Comparison of ENCODE assay signal across 21 cellular contexts in the genomic region with DNA sequence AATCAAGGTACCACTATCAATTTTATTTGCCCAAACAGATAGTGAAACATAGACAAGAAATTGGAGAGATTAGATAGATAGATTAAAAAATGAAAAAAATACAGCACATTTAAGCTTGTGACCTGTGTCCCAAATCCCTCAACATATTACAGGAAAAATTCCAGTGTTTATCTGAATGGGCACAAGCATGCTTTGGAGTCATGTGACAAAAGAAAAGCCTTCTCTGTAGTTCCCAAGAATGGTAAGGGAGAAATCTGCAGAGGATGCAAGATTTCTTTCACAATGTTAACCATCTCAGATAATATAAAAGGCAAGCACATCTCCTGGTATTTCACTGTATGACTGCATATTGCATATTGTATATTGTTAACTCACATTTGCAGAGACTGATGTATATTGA.
DNase-seq lines count a peak whose midpoint lies in the region; ATAC-seq, FAIRE-seq and TF ChIP-seq lines count a peak whose summit lies in the region.
"Had no signal": no experiment of that assay in that cellular context is flagged by ENCODE, and none has a peak within 500 bp of the region (broad histone marks: within the 10 kb centered on the region; RNA-seq: fewer than 3 reads in every experiment).

No MANE protein-coding gene starts in this region.

- no peaks in the 10 kb centered on the region for H3K27me3 ChIP-seq in dorsolateral prefrontal cortex
- no peaks in the 10 kb centered on the region for H3K27me3 ChIP-seq in thyroid gland
- no peaks in the 10 kb centered on the region for H3K27me3 ChIP-seq in pancreas
- H3K27me3 ChIP-seq in psoas muscle (ENCODE audit: insufficient read depth in 3 of 3, low read length in 2 of 3): no peaks in the 10 kb centered on the region
- H3K27me3 ChIP-seq: BLaER1 treated with 17β-estradiol and CSF1 and Interleukin-3, amounts not matched to agents 10 nM and 100 nM had no signal

- no peak for ATAC-seq in A549
- ATAC-seq in HG02852 (IDR thresholded peaks at IDR 0.05; ENCODE audit: unreplicated experiment): no peak
- ATAC-seq in pancreas: no peak
- ATAC-seq in psoas muscle: no peak

- H3K9me3 ChIP-seq in A549 (no peaks in the 10 kb centered on the region), mesodermal cell (ENCODE audit: control insufficient read depth, low read length) (no peaks in the 10 kb centered on the region), thyroid gland (no peaks in the 10 kb centered on the region), pancreas (no peaks in the 10 kb centered on the region), psoas muscle (no peaks in the 10 kb centered on the region)
- H3K9me3 ChIP-seq: BLaER1 treated with 17β-estradiol and CSF1 and Interleukin-3, amounts not matched to agents 10 nM and 100 nM had no signal

- no peak for TF ChIP-seq POLR2A in A549 (IDR thresholded peaks at IDR 0.05; ENCODE audit: low read length)
- no peak for TF ChIP-seq POLR2A in thyroid gland (IDR thresholded peaks at IDR 0.05)

- DNase-seq in A549 (ENCODE audit: low read depth in 1 of 2, low spot score in 1 of 2) (no peak), NCI-H69 (lab: John Stamatoyannopoulos, UW) (peak; percentile 55), dorsolateral prefrontal cortex (no peak), thyroid gland (no peak), pancreas (no peak), psoas muscle (no peak)
- DNase-seq: CD8-positive, alpha-beta memory T cell; DMS79; GM23248; NCI-H1105; NCI-H1694 treated with DMSO at 0.1 percent for 48 hours; NCI-H345; NCI-H526 treated with DMSO at 0.1 percent for 48 hours; OCI-M1; RPMI8226; SIG-M5 had no signal

- H3K27ac ChIP-seq in A549 (0 out of 6 replicates have a peak overlapping the region, but pooled peaks of 1 of the 2 experiments have one; percentile 14), dorsolateral prefrontal cortex (peak overlapping the region; percentile 25 to 100 (median 79)), mesodermal cell (ENCODE audit: low read depth, low read length, severe bottlenecking) (peak overlapping the region; percentile 6), thyroid gland (no peak overlapping the region), pancreas (no peak overlapping the region), psoas muscle (no peak overlapping the region)
- H3K27ac ChIP-seq: BLaER1 treated with 17β-estradiol and CSF1 and Interleukin-3, amounts not matched to agents 10 nM and 100 nM; GM23248 had no signal

- H3K4me3 ChIP-seq in A549 (no peak overlapping the region), dorsolateral prefrontal cortex (peak overlapping the region in 38 of 59 donors; percentile 1 to 51 (median 22)), mesodermal cell (ENCODE audit: extremely low read depth, insufficient read depth, low read length, poor library complexity, severe bottlenecking) (no peak overlapping the region), thyroid gland (replicated peaks in 1 of 3) (no peak overlapping the region), pancreas (no peak overlapping the region), psoas muscle (no peak overlapping the region)
- H3K4me3 ChIP-seq: BLaER1 treated with 17β-estradiol and CSF1 and Interleukin-3, amounts not matched to agents 10 nM and 100 nM; GM23248 had no signal

- TF ChIP-seq CTCF in A549 (IDR thresholded peaks at IDR 0.05) (no peak), dorsolateral prefrontal cortex (IDR thresholded peaks at IDR 0.05 in 54 of 56, conservative IDR thresholded peaks at IDR 0.05 in 2 of 56; ENCODE audit: low read depth in 1 of 56, partially characterized antibody in 56 of 56) (no peak), thyroid gland (IDR thresholded peaks at IDR 0.05) (no peak), pancreas (IDR thresholded peaks at IDR 0.05) (no peak), psoas muscle (IDR thresholded peaks at IDR 0.05) (no peak)

- CTCF ChIA-PET in A549 (lab: Yijun Ruan, JAX): no interaction called here

- no peaks in the 10 kb centered on the region for H3K36me3 ChIP-seq in mesodermal cell (ENCODE audit: control insufficient read depth, insufficient read depth, low read length)
- H3K36me3 ChIP-seq in thyroid gland: no peaks in the 10 kb centered on the region
- no peaks in the 10 kb centered on the region for H3K36me3 ChIP-seq in pancreas
- no peaks in the 10 kb centered on the region for H3K36me3 ChIP-seq in psoas muscle (ENCODE audit: insufficient read depth in 1 of 2, low read depth in 1 of 2)
- H3K36me3 ChIP-seq: BLaER1 treated with 17β-estradiol and CSF1 and Interleukin-3, amounts not matched to agents 10 nM and 100 nM had no signal

- no peak for TF ChIP-seq RAD21 in A549 (conservative IDR thresholded peaks at IDR 0.05 in 1 of 2, IDR thresholded peaks at IDR 0.05 in 1 of 2)

- FAIRE-seq in A549 (lab: Jason Lieb, UNC) (no peak), pancreas (lab: Jason Lieb, UNC) (no peak)
- FAIRE-seq: A204.1, D721Med had no signal

- intact Hi-C loops in dorsolateral prefrontal cortex (cut with DNase I) (loop anchor here in 1 of 2 donors (10.0 kb wide), 1 partner anchor 67 kb away; no protein-coding TSS in a partner anchor), thyroid gland (cut with DNase I) (no loop called here), pancreas (cut with DNase I) (no loop called here), psoas muscle (cut with DNase I) (no loop called here)

- peaks cover 12% of the 10 kb centered on the region; the same call in 2 of the 3 replicates for H3K4me1 ChIP-seq in A549
- H3K4me1 ChIP-seq in mesodermal cell (ENCODE audit: control insufficient read depth, insufficient read depth, low read length, poor library complexity, severe bottlenecking): peaks cover 7% of the 10 kb centered on the region
- no peaks in the 10 kb centered on the region for H3K4me1 ChIP-seq in thyroid gland
- H3K4me1 ChIP-seq in pancreas: no peaks in the 10 kb centered on the region
- H3K4me1 ChIP-seq in psoas muscle: no peaks in the 10 kb centered on the region

- H3K4me2 ChIP-seq in A549: 0 out of 3 replicates have a peak overlapping the region, but pooled peaks have one; percentile 1
- H3K4me2 ChIP-seq: BLaER1 treated with 17β-estradiol and CSF1 and Interleukin-3, amounts not matched to agents 10 nM and 100 nM had no signal

- TF ChIP-seq EP300 in A549 (IDR thresholded peaks at IDR 0.05): no peak

- POLR2A ChIA-PET in A549 (lab: Yijun Ruan, JAX): no interaction called here

TF ChIP-seq in A549, 52 proteins besides CTCF, POLR2A, EP300 and RAD21:
- TF ChIP-seq ZFP36 (IDR thresholded peaks at IDR 0.05; ENCODE audit: borderline replicate concordance, partially characterized antibody) (no peak), FOSB (CRISPR knock-in tag; IDR thresholded peaks at IDR 0.05) (no peak), NPAS2 (CRISPR knock-in tag; IDR thresholded peaks at IDR 0.05; ENCODE audit: borderline replicate concordance) (no peak), FOSL2 (IDR thresholded peaks at IDR 0.05) (no peak), FOSL2 (CRISPR knock-in tag; IDR thresholded peaks at IDR 0.05) (no peak), RARB (CRISPR knock-in tag; IDR thresholded peaks at IDR 0.05) (no peak), TFCP2L1 (CRISPR knock-in tag; IDR thresholded peaks at IDR 0.05) (no peak), JUNB (IDR thresholded peaks at IDR 0.05) (no peak), EHMT2 (IDR thresholded peaks at IDR 0.05; ENCODE audit: low read depth) (no peak), SREBF2 (IDR thresholded peaks at IDR 0.05) (no peak), CHD2 (IDR thresholded peaks at IDR 0.05; ENCODE audit: low read length, partially characterized antibody) (no peak), CBX8 (IDR thresholded peaks at IDR 0.05) (no peak), RNF2 (IDR thresholded peaks at IDR 0.05; ENCODE audit: borderline replicate concordance, low read depth) (no peak)
- TF ChIP-seq, protein P1, sequence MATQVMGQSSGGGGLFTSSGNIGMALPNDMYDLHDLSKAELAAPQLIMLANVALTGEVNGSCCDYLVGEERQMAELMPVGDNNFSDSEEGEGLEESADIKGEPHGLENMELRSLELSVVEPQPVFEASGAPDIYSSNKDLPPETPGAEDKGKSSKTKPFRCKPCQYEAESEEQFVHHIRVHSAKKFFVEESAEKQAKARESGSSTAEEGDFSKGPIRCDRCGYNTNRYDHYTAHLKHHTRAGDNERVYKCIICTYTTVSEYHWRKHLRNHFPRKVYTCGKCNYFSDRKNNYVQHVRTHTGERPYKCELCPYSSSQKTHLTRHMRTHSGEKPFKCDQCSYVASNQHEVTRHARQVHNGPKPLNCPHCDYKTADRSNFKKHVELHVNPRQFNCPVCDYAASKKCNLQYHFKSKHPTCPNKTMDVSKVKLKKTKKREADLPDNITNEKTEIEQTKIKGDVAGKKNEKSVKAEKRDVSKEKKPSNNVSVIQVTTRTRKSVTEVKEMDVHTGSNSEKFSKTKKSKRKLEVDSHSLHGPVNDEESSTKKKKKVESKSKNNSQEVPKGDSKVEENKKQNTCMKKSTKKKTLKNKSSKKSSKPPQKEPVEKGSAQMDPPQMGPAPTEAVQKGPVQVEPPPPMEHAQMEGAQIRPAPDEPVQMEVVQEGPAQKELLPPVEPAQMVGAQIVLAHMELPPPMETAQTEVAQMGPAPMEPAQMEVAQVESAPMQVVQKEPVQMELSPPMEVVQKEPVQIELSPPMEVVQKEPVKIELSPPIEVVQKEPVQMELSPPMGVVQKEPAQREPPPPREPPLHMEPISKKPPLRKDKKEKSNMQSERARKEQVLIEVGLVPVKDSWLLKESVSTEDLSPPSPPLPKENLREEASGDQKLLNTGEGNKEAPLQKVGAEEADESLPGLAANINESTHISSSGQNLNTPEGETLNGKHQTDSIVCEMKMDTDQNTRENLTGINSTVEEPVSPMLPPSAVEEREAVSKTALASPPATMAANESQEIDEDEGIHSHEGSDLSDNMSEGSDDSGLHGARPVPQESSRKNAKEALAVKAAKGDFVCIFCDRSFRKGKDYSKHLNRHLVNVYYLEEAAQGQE (IDR thresholded peaks at IDR 0.05): no peak
- TF ChIP-seq, protein P2, sequence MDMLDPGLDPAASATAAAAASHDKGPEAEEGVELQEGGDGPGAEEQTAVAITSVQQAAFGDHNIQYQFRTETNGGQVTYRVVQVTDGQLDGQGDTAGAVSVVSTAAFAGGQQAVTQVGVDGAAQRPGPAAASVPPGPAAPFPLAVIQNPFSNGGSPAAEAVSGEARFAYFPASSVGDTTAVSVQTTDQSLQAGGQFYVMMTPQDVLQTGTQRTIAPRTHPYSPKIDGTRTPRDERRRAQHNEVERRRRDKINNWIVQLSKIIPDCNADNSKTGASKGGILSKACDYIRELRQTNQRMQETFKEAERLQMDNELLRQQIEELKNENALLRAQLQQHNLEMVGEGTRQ (IDR thresholded peaks at IDR 0.05): no peak
- TF ChIP-seq, protein P3, sequence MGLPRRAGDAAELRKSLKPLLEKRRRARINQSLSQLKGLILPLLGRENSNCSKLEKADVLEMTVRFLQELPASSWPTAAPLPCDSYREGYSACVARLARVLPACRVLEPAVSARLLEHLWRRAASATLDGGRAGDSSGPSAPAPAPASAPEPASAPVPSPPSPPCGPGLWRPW (IDR thresholded peaks at IDR 0.05): no peak
- TF ChIP-seq, protein P4, sequence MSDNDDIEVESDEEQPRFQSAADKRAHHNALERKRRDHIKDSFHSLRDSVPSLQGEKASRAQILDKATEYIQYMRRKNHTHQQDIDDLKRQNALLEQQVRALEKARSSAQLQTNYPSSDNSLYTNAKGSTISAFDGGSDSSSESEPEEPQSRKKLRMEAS (IDR thresholded peaks at IDR 0.05): no peak
TF ChIP-seq in A549: peak in this region for 0.

Comparison
In these comparisons a context has a peak if more than half of its experiments do, and no peak if none do; other contexts are left out.
1. H3K27ac ChIP-seq: peak in dorsolateral prefrontal cortex (59 of 59) and mesodermal cell (single experiment); none in thyroid gland (0 of 3), pancreas (0 of 4) and psoas muscle (single experiment).
2. H3K4me3 ChIP-seq: peak in dorsolateral prefrontal cortex (38 of 59); none in A549 (single experiment), mesodermal cell (single experiment), thyroid gland (0 of 3), pancreas (0 of 4) and psoas muscle (single experiment).